In the genomic region with DNA sequence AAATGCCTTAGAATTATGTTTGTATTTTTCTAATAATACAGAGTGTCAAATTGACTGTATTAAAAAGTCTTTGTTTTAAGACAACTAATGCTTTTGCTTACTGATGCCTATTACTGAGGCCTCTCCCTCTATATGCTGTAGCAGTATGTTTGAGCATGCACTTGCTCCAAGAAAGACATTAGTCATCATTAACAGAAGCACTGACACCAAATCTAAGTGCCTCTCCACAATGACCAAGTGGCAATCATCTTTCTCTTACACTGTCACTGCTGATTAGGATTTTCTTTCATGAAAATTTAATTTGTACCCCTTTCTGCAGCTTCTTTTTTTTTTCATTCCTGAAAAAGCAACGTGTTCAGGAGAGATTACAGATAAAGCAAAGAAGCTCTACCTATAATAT, we compare ENCODE assay signal across 1 cellular context.
TF ChIP-seq lines count a peak whose summit lies in the region.

No MANE protein-coding gene starts in this region.

TF ChIP-seq in K562, 482 proteins besides CTCF, POLR2A, EP300 and RAD21 (continued from another document and continues in another):
- TF ChIP-seq, protein P1, sequence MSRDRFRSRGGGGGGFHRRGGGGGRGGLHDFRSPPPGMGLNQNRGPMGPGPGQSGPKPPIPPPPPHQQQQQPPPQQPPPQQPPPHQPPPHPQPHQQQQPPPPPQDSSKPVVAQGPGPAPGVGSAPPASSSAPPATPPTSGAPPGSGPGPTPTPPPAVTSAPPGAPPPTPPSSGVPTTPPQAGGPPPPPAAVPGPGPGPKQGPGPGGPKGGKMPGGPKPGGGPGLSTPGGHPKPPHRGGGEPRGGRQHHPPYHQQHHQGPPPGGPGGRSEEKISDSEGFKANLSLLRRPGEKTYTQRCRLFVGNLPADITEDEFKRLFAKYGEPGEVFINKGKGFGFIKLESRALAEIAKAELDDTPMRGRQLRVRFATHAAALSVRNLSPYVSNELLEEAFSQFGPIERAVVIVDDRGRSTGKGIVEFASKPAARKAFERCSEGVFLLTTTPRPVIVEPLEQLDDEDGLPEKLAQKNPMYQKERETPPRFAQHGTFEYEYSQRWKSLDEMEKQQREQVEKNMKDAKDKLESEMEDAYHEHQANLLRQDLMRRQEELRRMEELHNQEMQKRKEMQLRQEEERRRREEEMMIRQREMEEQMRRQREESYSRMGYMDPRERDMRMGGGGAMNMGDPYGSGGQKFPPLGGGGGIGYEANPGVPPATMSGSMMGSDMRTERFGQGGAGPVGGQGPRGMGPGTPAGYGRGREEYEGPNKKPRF (IDR thresholded peaks at IDR 0.05; ENCODE audit: low read depth, low read length) = no peak
- no peak for TF ChIP-seq EWSR1 (IDR thresholded peaks at IDR 0.05; ENCODE audit: borderline replicate concordance, low read depth, partially characterized antibody)
- no peak for TF ChIP-seq SIN3A (IDR thresholded peaks at IDR 0.05; ENCODE audit: borderline replicate concordance in 2 of 2, control insufficient read depth in 1 of 2, low read depth in 2 of 2, low read length in 2 of 2)
- no peak for TF ChIP-seq THRAP3 (IDR thresholded peaks at IDR 0.05; ENCODE audit: borderline replicate concordance)
- TF ChIP-seq, protein P2, sequence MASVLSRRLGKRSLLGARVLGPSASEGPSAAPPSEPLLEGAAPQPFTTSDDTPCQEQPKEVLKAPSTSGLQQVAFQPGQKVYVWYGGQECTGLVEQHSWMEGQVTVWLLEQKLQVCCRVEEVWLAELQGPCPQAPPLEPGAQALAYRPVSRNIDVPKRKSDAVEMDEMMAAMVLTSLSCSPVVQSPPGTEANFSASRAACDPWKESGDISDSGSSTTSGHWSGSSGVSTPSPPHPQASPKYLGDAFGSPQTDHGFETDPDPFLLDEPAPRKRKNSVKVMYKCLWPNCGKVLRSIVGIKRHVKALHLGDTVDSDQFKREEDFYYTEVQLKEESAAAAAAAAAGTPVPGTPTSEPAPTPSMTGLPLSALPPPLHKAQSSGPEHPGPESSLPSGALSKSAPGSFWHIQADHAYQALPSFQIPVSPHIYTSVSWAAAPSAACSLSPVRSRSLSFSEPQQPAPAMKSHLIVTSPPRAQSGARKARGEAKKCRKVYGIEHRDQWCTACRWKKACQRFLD (CRISPR knock-in tag; IDR thresholded peaks at IDR 0.05) = no peak
- TF ChIP-seq ASH1L (IDR thresholded peaks at IDR 0.05; ENCODE audit: borderline replicate concordance, low read depth, partially characterized antibody) = no peak
- peak; percentile 53 for TF ChIP-seq CBFA2T3 (IDR thresholded peaks at IDR 0.05)
- TF ChIP-seq OTX1 (CRISPR knock-in tag; IDR thresholded peaks at IDR 0.05) = no peak
- no peak for TF ChIP-seq HOXB6 (CRISPR knock-in tag; IDR thresholded peaks at IDR 0.05; ENCODE audit: borderline replicate concordance)
- TF ChIP-seq TCF3 (CRISPR knock-in tag; IDR thresholded peaks at IDR 0.05) = peak; percentile 53; the same call in 1 of the 2 replicates
- no peak for TF ChIP-seq TAF9B (IDR thresholded peaks at IDR 0.05; ENCODE audit: partially characterized antibody)
- no peak for TF ChIP-seq TAF1 (IDR thresholded peaks at IDR 0.05; ENCODE audit: control insufficient read depth, extremely low read depth, insufficient read depth, low read length, severe bottlenecking)
- TF ChIP-seq RNF219 (CRISPR knock-in tag; IDR thresholded peaks at IDR 0.05) = no peak
- no peak for TF ChIP-seq BCL6 (CRISPR knock-in tag; IDR thresholded peaks at IDR 0.05)
- no peak for TF ChIP-seq KLF1 (tag; IDR thresholded peaks at IDR 0.05)
- TF ChIP-seq TCF7L2 (IDR thresholded peaks at IDR 0.05; ENCODE audit: low read depth, low read length) = no peak
- no peak for TF ChIP-seq MLX (CRISPR knock-in tag; conservative IDR thresholded peaks at IDR 0.05)
- no peak for TF ChIP-seq MCM3 (IDR thresholded peaks at IDR 0.05)
- peak in 1 of 2 experiments; percentile 39; a peak in 1 of 4 replicates for TF ChIP-seq RCOR1 (IDR thresholded peaks at IDR 0.05; ENCODE audit: borderline replicate concordance in 1 of 2, low read depth in 2 of 2, low read length in 2 of 2)
- TF ChIP-seq NELFE (IDR thresholded peaks at IDR 0.05; ENCODE audit: insufficient read depth, insufficient read length) = no peak
- no peak for TF ChIP-seq ZNF76 (CRISPR knock-in tag; IDR thresholded peaks at IDR 0.05; ENCODE audit: borderline replicate concordance)
- TF ChIP-seq, protein P3, sequence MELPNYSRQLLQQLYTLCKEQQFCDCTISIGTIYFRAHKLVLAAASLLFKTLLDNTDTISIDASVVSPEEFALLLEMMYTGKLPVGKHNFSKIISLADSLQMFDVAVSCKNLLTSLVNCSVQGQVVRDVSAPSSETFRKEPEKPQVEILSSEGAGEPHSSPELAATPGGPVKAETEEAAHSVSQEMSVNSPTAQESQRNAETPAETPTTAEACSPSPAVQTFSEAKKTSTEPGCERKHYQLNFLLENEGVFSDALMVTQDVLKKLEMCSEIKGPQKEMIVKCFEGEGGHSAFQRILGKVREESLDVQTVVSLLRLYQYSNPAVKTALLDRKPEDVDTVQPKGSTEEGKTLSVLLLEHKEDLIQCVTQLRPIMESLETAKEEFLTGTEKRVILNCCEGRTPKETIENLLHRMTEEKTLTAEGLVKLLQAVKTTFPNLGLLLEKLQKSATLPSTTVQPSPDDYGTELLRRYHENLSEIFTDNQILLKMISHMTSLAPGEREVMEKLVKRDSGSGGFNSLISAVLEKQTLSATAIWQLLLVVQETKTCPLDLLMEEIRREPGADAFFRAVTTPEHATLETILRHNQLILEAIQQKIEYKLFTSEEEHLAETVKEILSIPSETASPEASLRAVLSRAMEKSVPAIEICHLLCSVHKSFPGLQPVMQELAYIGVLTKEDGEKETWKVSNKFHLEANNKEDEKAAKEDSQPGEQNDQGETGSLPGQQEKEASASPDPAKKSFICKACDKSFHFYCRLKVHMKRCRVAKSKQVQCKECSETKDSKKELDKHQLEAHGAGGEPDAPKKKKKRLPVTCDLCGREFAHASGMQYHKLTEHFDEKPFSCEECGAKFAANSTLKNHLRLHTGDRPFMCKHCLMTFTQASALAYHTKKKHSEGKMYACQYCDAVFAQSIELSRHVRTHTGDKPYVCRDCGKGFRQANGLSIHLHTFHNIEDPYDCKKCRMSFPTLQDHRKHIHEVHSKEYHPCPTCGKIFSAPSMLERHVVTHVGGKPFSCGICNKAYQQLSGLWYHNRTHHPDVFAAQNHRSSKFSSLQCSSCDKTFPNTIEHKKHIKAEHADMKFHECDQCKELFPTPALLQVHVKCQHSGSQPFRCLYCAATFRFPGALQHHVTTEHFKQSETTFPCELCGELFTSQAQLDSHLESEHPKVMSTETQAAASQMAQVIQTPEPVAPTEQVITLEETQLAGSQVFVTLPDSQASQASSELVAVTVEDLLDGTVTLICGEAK (IDR thresholded peaks at IDR 0.05) = no peak
- TF ChIP-seq, protein P3 (CRISPR knock-in tag; IDR thresholded peaks at IDR 0.05) = no peak
- no peak for TF ChIP-seq ZNF785 (CRISPR knock-in tag; IDR thresholded peaks at IDR 0.05)
- peak; percentile 53 for TF ChIP-seq ARID1B (IDR thresholded peaks at IDR 0.05)
- no peak for TF ChIP-seq MCM7 (IDR thresholded peaks at IDR 0.05)
- TF ChIP-seq MAFK (IDR thresholded peaks at IDR 0.05; ENCODE audit: low read length) = peak; percentile 62
- TF ChIP-seq GABPA (tag; conservative IDR thresholded peaks at IDR 0.05; ENCODE audit: low read depth) = no peak
- TF ChIP-seq SLC30A9 (CRISPR knock-in tag; IDR thresholded peaks at IDR 0.05) = no peak
- no peak for TF ChIP-seq ZNF561 (CRISPR knock-in tag; conservative IDR thresholded peaks at IDR 0.05)
- TF ChIP-seq TOE1 (IDR thresholded peaks at IDR 0.05; ENCODE audit: borderline replicate concordance) = no peak
- no peak for TF ChIP-seq TOE1 (CRISPR knock-in tag; IDR thresholded peaks at IDR 0.05; ENCODE audit: borderline replicate concordance, low read depth)
- TF ChIP-seq EHMT2 (IDR thresholded peaks at IDR 0.05) = peak; percentile 28; the same call in 1 of the 2 replicates
- no peak for TF ChIP-seq STAT5B (CRISPR knock-in tag; IDR thresholded peaks at IDR 0.05)
- no peak for TF ChIP-seq SIX5 (IDR thresholded peaks at IDR 0.05; ENCODE audit: borderline replicate concordance in 1 of 2, insufficient read depth in 1 of 2, low read depth in 1 of 2, low read length in 2 of 2)
- TF ChIP-seq HINFP (tag; conservative IDR thresholded peaks at IDR 0.05; ENCODE audit: low read depth) = no peak
- no peak for TF ChIP-seq ZNF766 (CRISPR knock-in tag; conservative IDR thresholded peaks at IDR 0.05)
- TF ChIP-seq NR3C1 (CRISPR knock-in tag; IDR thresholded peaks at IDR 0.05) = no peak
- TF ChIP-seq ATF4 (CRISPR knock-in tag; IDR thresholded peaks at IDR 0.05) = no peak
- no peak for TF ChIP-seq CBX8 (IDR thresholded peaks at IDR 0.05; ENCODE audit: borderline replicate concordance, extremely low read depth, low read depth, low read length, poor library complexity, severe bottlenecking)
- TF ChIP-seq FOXK2 (conservative IDR thresholded peaks at IDR 0.05 in 1 of 2, IDR thresholded peaks at IDR 0.05 in 1 of 2; ENCODE audit: low read depth in 2 of 2) = no peak
- no peak for TF ChIP-seq KDM5B (IDR thresholded peaks at IDR 0.05; ENCODE audit: insufficient replicate concordance, low read depth, low read length)
- no peak for TF ChIP-seq MTA2 (IDR thresholded peaks at IDR 0.05; ENCODE audit: low read depth)
- no peak for TF ChIP-seq MNT (conservative IDR thresholded peaks at IDR 0.05)
